Comparison of ENCODE assay signal across 1 cellular context in genomic region chr16:29645699-29646187, GRCh38.
TF ChIP-seq lines count a peak whose summit lies in the region.

No MANE protein-coding gene starts in this region.

TF ChIP-seq in HepG2, 621 proteins besides CTCF, POLR2A, EP300 and RAD21 (continued from another document and continues in another):
- TF ChIP-seq GTF2F1 (IDR thresholded peaks at IDR 0.05; ENCODE audit: low read length) (no peak), ZKSCAN1 (IDR thresholded peaks at IDR 0.05; ENCODE audit: low read length) (no peak), LCORL (IDR thresholded peaks at IDR 0.05) (0 out of 2 replicates have a peak, but pooled peaks have one; percentile 4), LCORL (CRISPR knock-in tag; IDR thresholded peaks at IDR 0.05) (no peak), MLX (CRISPR knock-in tag; IDR thresholded peaks at IDR 0.05) (peak; percentile 58; the same call in 1 of the 2 replicates), ZNF329 (CRISPR knock-in tag; IDR thresholded peaks at IDR 0.05; ENCODE audit: low read depth) (no peak), KDM6A (CRISPR knock-in tag; IDR thresholded peaks at IDR 0.05; ENCODE audit: low read depth) (no peak), ZBTB46 (CRISPR knock-in tag; IDR thresholded peaks at IDR 0.05; ENCODE audit: borderline replicate concordance) (no peak), IRX3 (CRISPR knock-in tag; IDR thresholded peaks at IDR 0.05; ENCODE audit: borderline replicate concordance, low read depth) (no peak), KMT2B (CRISPR knock-in tag; IDR thresholded peaks at IDR 0.05) (no peak), MTF2 (CRISPR knock-in tag; IDR thresholded peaks at IDR 0.05; ENCODE audit: borderline replicate concordance) (no peak), MXD3 (CRISPR knock-in tag; IDR thresholded peaks at IDR 0.05) (0 out of 2 replicates have a peak, but pooled peaks have one; percentile 25), MED8 (CRISPR knock-in tag; IDR thresholded peaks at IDR 0.05; ENCODE audit: insufficient replicate concordance) (no peak), ZNF264 (CRISPR knock-in tag; IDR thresholded peaks at IDR 0.05) (no peak), KLF11 (CRISPR knock-in tag; IDR thresholded peaks at IDR 0.05) (no peak), ATF1 (CRISPR knock-in tag; IDR thresholded peaks at IDR 0.05) (peak; percentile 54; the same call in 1 of the 2 replicates), ARID2 (CRISPR knock-in tag; IDR thresholded peaks at IDR 0.05; ENCODE audit: borderline replicate concordance) (no peak), ZNF644 (CRISPR knock-in tag; IDR thresholded peaks at IDR 0.05; ENCODE audit: low read depth) (peak; percentile 99), KAT8 (CRISPR knock-in tag; IDR thresholded peaks at IDR 0.05) (peak; percentile 93), ZSCAN31 (CRISPR knock-in tag; IDR thresholded peaks at IDR 0.05; ENCODE audit: low read depth) (no peak), ZNF383 (CRISPR knock-in tag; IDR thresholded peaks at IDR 0.05; ENCODE audit: borderline replicate concordance) (no peak), TGIF2 (CRISPR knock-in tag; IDR thresholded peaks at IDR 0.05) (no peak), SIN3B (IDR thresholded peaks at IDR 0.05; ENCODE audit: low read length) (no peak), ZNF552 (CRISPR knock-in tag; IDR thresholded peaks at IDR 0.05; ENCODE audit: borderline replicate concordance) (no peak), NONO (IDR thresholded peaks at IDR 0.05) (no peak), NONO (CRISPR knock-in tag; conservative IDR thresholded peaks at IDR 0.05) (0 out of 2 replicates have a peak, but pooled peaks have one; percentile 18), GMEB1 (CRISPR knock-in tag; IDR thresholded peaks at IDR 0.05; ENCODE audit: borderline replicate concordance) (peak; percentile 33; the same call in 1 of the 2 replicates), CREM (IDR thresholded peaks at IDR 0.05) (peak; percentile 59; the same call in 1 of the 2 replicates), CREM (CRISPR knock-in tag; IDR thresholded peaks at IDR 0.05) (no peak), ZNF30 (CRISPR knock-in tag; IDR thresholded peaks at IDR 0.05) (no peak), ZSCAN9 (CRISPR knock-in tag; IDR thresholded peaks at IDR 0.05; ENCODE audit: borderline replicate concordance) (0 out of 2 replicates have a peak, but pooled peaks have one; percentile 43), GLI4 (CRISPR knock-in tag; IDR thresholded peaks at IDR 0.05; ENCODE audit: borderline replicate concordance) (no peak), MXD4 (CRISPR knock-in tag; IDR thresholded peaks at IDR 0.05) (no peak), ZNF337 (CRISPR knock-in tag; IDR thresholded peaks at IDR 0.05; ENCODE audit: borderline replicate concordance, low read depth) (no peak), FOXA3 (CRISPR knock-in tag; IDR thresholded peaks at IDR 0.05) (no peak), CHD4 (IDR thresholded peaks at IDR 0.05; ENCODE audit: borderline replicate concordance, low read length) (no peak), CBX1 (IDR thresholded peaks at IDR 0.05; ENCODE audit: low read depth) (no peak), MAX (IDR thresholded peaks at IDR 0.05) (peak; percentile 42; the same call in 1 of the 2 replicates), PAWR (CRISPR knock-in tag; IDR thresholded peaks at IDR 0.05; ENCODE audit: borderline replicate concordance) (no peak), ZNF207 (IDR thresholded peaks at IDR 0.05; ENCODE audit: borderline replicate concordance) (no peak), ZMYM2 (CRISPR knock-in tag; IDR thresholded peaks at IDR 0.05) (peak; percentile 50; the same call in 1 of the 2 replicates), HIVEP1 (CRISPR knock-in tag; IDR thresholded peaks at IDR 0.05) (no peak), ZNF180 (CRISPR knock-in tag; IDR thresholded peaks at IDR 0.05; ENCODE audit: borderline replicate concordance, low read depth) (no peak), ZNF431 (CRISPR knock-in tag; IDR thresholded peaks at IDR 0.05; ENCODE audit: borderline replicate concordance, low read depth) (no peak), TAF15 (IDR thresholded peaks at IDR 0.05; ENCODE audit: low read depth, low read length, poor library complexity, severe bottlenecking) (no peak), SRSF1 (optimal IDR thresholded peaks at IDR 0.05; ENCODE audit: low read depth, low read length) (no peak), THRA (CRISPR knock-in tag; IDR thresholded peaks at IDR 0.05; ENCODE audit: borderline replicate concordance) (0 out of 2 replicates have a peak, but pooled peaks have one; percentile 34), ZNF280D (CRISPR knock-in tag; IDR thresholded peaks at IDR 0.05) (no peak), IRF2 (CRISPR knock-in tag; IDR thresholded peaks at IDR 0.05) (peak; percentile 80), SKIL (CRISPR knock-in tag; IDR thresholded peaks at IDR 0.05; ENCODE audit: borderline replicate concordance) (no peak), KAT2B (IDR thresholded peaks at IDR 0.05; ENCODE audit: borderline replicate concordance, low read depth, low read length) (no peak), ZNF260 (CRISPR knock-in tag; IDR thresholded peaks at IDR 0.05; ENCODE audit: borderline replicate concordance, low read depth) (no peak), ZNF547 (CRISPR knock-in tag; IDR thresholded peaks at IDR 0.05) (no peak), CBX5 (CRISPR knock-in tag; IDR thresholded peaks at IDR 0.05; ENCODE audit: borderline replicate concordance) (0 out of 2 replicates have a peak, but pooled peaks have one; percentile 33), STAT5B (CRISPR knock-in tag; IDR thresholded peaks at IDR 0.05) (0 out of 2 replicates have a peak, but pooled peaks have one; percentile 48), TFDP1 (CRISPR knock-in tag; IDR thresholded peaks at IDR 0.05; ENCODE audit: borderline replicate concordance) (no peak), ZNF577 (CRISPR knock-in tag; IDR thresholded peaks at IDR 0.05; ENCODE audit: borderline replicate concordance, low read depth) (no peak), ETV5 (CRISPR knock-in tag; IDR thresholded peaks at IDR 0.05; ENCODE audit: borderline replicate concordance) (peak; percentile 58; the same call in 1 of the 2 replicates), MATR3 (CRISPR knock-in tag; IDR thresholded peaks at IDR 0.05) (no peak), ZKSCAN8 (CRISPR knock-in tag; IDR thresholded peaks at IDR 0.05; ENCODE audit: borderline replicate concordance) (no peak), HOXA7 (CRISPR knock-in tag; IDR thresholded peaks at IDR 0.05) (no peak), ZNF598 (CRISPR knock-in tag; IDR thresholded peaks at IDR 0.05; ENCODE audit: borderline replicate concordance) (0 out of 2 replicates have a peak, but pooled peaks have one; percentile 21), BATF2 (CRISPR knock-in tag; IDR thresholded peaks at IDR 0.05) (no peak), ZNF782 (CRISPR knock-in tag; IDR thresholded peaks at IDR 0.05; ENCODE audit: borderline replicate concordance) (no peak), HNRNPK (IDR thresholded peaks at IDR 0.05; ENCODE audit: low read depth, low read length, poor library complexity, severe bottlenecking) (no peak), ZSCAN12 (CRISPR knock-in tag; IDR thresholded peaks at IDR 0.05) (no peak), ZNF572 (CRISPR knock-in tag; IDR thresholded peaks at IDR 0.05) (no peak)
